14 cellular contexts compared by ENCODE assay signal in the genomic region with DNA sequence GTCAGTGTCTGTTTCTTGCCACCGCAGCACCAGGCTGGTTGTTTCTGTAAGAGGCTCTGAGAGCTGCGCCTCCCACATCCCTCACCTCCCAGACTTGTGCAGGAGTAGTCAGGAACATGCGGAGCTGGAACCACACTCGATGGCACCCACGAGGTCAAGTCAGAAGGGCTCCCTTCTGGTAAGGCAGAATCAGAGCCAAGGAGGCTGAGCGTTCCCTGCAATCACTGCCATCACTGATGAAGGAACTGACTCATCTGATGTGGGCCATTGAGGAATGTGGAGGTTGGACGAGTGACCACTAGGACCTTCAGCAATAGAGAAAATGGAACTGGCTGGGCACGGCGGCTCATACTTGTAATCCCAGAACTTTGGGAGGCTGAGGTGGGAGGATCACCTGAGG. TPM values are rescaled to one million over a fixed set of nuclear protein-coding genes. Genes with fewer than 3 reads are reported as not detected.
DNase-seq lines count a peak whose midpoint lies in the region; FAIRE-seq and TF ChIP-seq lines count a peak whose summit lies in the region.
"Had no signal": no experiment of that assay in that cellular context is flagged by ENCODE, and none has a peak within 500 bp of the region (broad histone marks: within the 10 kb centered on the region; RNA-seq: fewer than 3 reads in every experiment).

No MANE protein-coding gene starts in this region.

- no peaks in the 10 kb centered on the region for H3K9me3 ChIP-seq in trophoblast cell (ENCODE audit: insufficient read depth, low read depth, low read length)

- no peak overlapping the region for H3K14ac ChIP-seq in trophoblast cell (ENCODE audit: low read length)

- no peak overlapping the region for H2BK5ac ChIP-seq in trophoblast cell (ENCODE audit: low read depth, low read length, poor library complexity)

- no peak overlapping the region for H4K12ac ChIP-seq in trophoblast cell (ENCODE audit: low read depth, low read length)

- no peaks in the 10 kb centered on the region for H3K36me3 Mint-ChIP-seq in dendritic cell treated with granulocyte-macrophage colony-stimulating factor and Interleukin-4, amounts not matched to agents 40 ng/mL and 50 ng/mL, for 4 days (ENCODE audit: low read depth)

- no peak overlapping the region for H2BK120ac ChIP-seq in trophoblast cell (ENCODE audit: insufficient read depth, low read length, poor library complexity)

- no peak overlapping the region for H2AFZ ChIP-seq in trophoblast cell (ENCODE audit: insufficient read depth, low read length, poor library complexity)

- no peaks in the 10 kb centered on the region for H3K27me3 Mint-ChIP-seq in dendritic cell treated with granulocyte-macrophage colony-stimulating factor and Interleukin-4, amounts not matched to agents 40 ng/mL and 50 ng/mL, for 4 days

- no peak for TF ChIP-seq CTCF in AG09309 (IDR thresholded peaks at IDR 0.05; ENCODE audit: control insufficient read depth, insufficient read depth, low read depth, low read length, missing control alignments)

- intact Hi-C loops in dendritic cell treated with granulocyte-macrophage colony-stimulating factor and Interleukin-4, amounts not matched to agents 40 ng/mL and 50 ng/mL, for 4 days (cut with micrococcal nuclease): no loop called here

- no peak overlapping the region for H3K27ac ChIP-seq in trophoblast cell (ENCODE audit: low read depth, low read length)

- H3K4me3 Mint-ChIP-seq in dendritic cell treated with granulocyte-macrophage colony-stimulating factor and Interleukin-4, amounts not matched to agents 40 ng/mL and 50 ng/mL, for 4 days: no peak overlapping the region
- H3K4me3 Mint-ChIP-seq: neural crest cell had no signal

- peak overlapping the region; percentile 62 for H3K27ac Mint-ChIP-seq in dendritic cell treated with granulocyte-macrophage colony-stimulating factor and Interleukin-4, amounts not matched to agents 40 ng/mL and 50 ng/mL, for 4 days

- H3K23ac ChIP-seq in trophoblast cell (ENCODE audit: low read length): no peak overlapping the region

- peaks cover 39% of the 10 kb centered on the region for H3K4me1 Mint-ChIP-seq in dendritic cell treated with granulocyte-macrophage colony-stimulating factor and Interleukin-4, amounts not matched to agents 40 ng/mL and 50 ng/mL, for 4 days (ENCODE audit: low read depth)
- H3K4me1 Mint-ChIP-seq: neural crest cell had no signal

- H3K27me3 ChIP-seq in trophoblast cell (ENCODE audit: insufficient read depth, low read length): no peaks in the 10 kb centered on the region

- H3K4me2 ChIP-seq in trophoblast cell (ENCODE audit: low read length): no peak overlapping the region

- H3K4ac ChIP-seq in trophoblast cell (ENCODE audit: low read depth, low read length): no peak overlapping the region

- H2AK5ac ChIP-seq in trophoblast cell (ENCODE audit: low read length): no peak overlapping the region

- H3K79me2 ChIP-seq in trophoblast cell (ENCODE audit: control insufficient read depth, insufficient read depth, low read length, poor library complexity): no peaks in the 10 kb centered on the region

- no peak overlapping the region for H3K4me3 ChIP-seq in AG09309 (ENCODE audit: control insufficient read depth, low read depth, low read length)
- no peak overlapping the region for H3K4me3 ChIP-seq in trophoblast cell (ENCODE audit: low read depth, low read length)

- H3K9ac ChIP-seq in trophoblast cell (ENCODE audit: low read length): no peak overlapping the region

- H3K18ac ChIP-seq in trophoblast cell (ENCODE audit: low read length): no peak overlapping the region

- peak; percentile 57 for DNase-seq in AG09309 (ENCODE audit: low read depth)
- DNase-seq in RCC 7860 (ENCODE audit: low spot score): peak; percentile 90
- DNase-seq in trophoblast cell: peak; percentile 19 to 57
- no peak for DNase-seq in NK-92 treated with Interleukin-12 subunit alpha and Interleukin-12 subunit beta, amount 100 ng/mL, for 24 hours (lab: John Stamatoyannopoulos, UW)
- DNase-seq in NCI-H526 treated with DMSO at 0.1 percent for 48 hours (lab: John Stamatoyannopoulos, UW): no peak
- DNase-seq in activated CD8-positive, alpha-beta memory T cell treated with anti-CD3 and anti-CD28 coated beads, Interleukin-2, amount 50 U/mL, for 48 hours: no peak
- DNase-seq in NCI-H1105 treated with DMSO at 0.1 percent for 48 hours (lab: John Stamatoyannopoulos, UW): no peak
- DNase-seq: activated T-cell treated with anti-CD3 and anti-CD28 coated beads for 4 hours; GDM1; NCI-H1436 treated with DMSO at 0.1 percent for 48 hours; stimulated activated CD4-positive, alpha-beta T cell treated with anti-CD3 and anti-CD28 coated beads, Interleukin-2, amount 100 ng/mL, for 48 hours; T-helper 9 cell had no signal

- H3K36me3 ChIP-seq in trophoblast cell (ENCODE audit: control insufficient read depth in 1 of 2, insufficient read depth in 2 of 2, low read length in 2 of 2): no peaks in the 10 kb centered on the region

- no peaks in the 10 kb centered on the region for H3K4me1 ChIP-seq in trophoblast cell (ENCODE audit: control insufficient read depth in 1 of 2, insufficient read depth in 2 of 2, low read length in 2 of 2)

- no peak overlapping the region for H4K8ac ChIP-seq in trophoblast cell (ENCODE audit: low read depth, low read length)

- no peaks in the 10 kb centered on the region for H3K9me3 Mint-ChIP-seq in dendritic cell treated with granulocyte-macrophage colony-stimulating factor and Interleukin-4, amounts not matched to agents 40 ng/mL and 50 ng/mL, for 4 days

- WGBS in trophoblast cell (ENCODE audit: extremely low coverage, insufficient coverage, insufficient read length): no CpG with 5 or more reads among the region's 9 CpGs

- H2BK12ac ChIP-seq in trophoblast cell (ENCODE audit: low read length): no peak overlapping the region

- no peaks in the 10 kb centered on the region for H3K79me1 ChIP-seq in trophoblast cell (ENCODE audit: low read length)

- H4K91ac ChIP-seq in trophoblast cell (ENCODE audit: low read depth, low read length): no peak overlapping the region

- peak; percentile 85 for FAIRE-seq in RCC 7860 (lab: Jason Lieb, UNC)

RNA-seq across cellular contexts. Expression of gene BLM, which starts 35.7 kb away (rescaled TPM):
- polyA plus RNA-seq in trophoblast cell (2013): 15.0 and 15.9 TPM in 2 replicates

Comparison
In these comparisons a context has a peak if more than half of its experiments do, and no peak if none do; other contexts are left out.
1. DNase-seq: peak in AG09309 (single experiment), RCC 7860 (single experiment) and trophoblast cell (2 of 2); none in NK-92 treated with Interleukin-12 subunit alpha and Interleukin-12 subunit beta, amount 100 ng/mL, for 24 hours (single experiment), NCI-H526 treated with DMSO at 0.1 percent for 48 hours (single experiment), activated CD8-positive, alpha-beta memory T cell treated with anti-CD3 and anti-CD28 coated beads, Interleukin-2, amount 50 U/mL, for 48 hours (single experiment) and NCI-H1105 treated with DMSO at 0.1 percent for 48 hours (single experiment).